Comparison of ENCODE assay signal across 2 cellular contexts in the genomic region with DNA sequence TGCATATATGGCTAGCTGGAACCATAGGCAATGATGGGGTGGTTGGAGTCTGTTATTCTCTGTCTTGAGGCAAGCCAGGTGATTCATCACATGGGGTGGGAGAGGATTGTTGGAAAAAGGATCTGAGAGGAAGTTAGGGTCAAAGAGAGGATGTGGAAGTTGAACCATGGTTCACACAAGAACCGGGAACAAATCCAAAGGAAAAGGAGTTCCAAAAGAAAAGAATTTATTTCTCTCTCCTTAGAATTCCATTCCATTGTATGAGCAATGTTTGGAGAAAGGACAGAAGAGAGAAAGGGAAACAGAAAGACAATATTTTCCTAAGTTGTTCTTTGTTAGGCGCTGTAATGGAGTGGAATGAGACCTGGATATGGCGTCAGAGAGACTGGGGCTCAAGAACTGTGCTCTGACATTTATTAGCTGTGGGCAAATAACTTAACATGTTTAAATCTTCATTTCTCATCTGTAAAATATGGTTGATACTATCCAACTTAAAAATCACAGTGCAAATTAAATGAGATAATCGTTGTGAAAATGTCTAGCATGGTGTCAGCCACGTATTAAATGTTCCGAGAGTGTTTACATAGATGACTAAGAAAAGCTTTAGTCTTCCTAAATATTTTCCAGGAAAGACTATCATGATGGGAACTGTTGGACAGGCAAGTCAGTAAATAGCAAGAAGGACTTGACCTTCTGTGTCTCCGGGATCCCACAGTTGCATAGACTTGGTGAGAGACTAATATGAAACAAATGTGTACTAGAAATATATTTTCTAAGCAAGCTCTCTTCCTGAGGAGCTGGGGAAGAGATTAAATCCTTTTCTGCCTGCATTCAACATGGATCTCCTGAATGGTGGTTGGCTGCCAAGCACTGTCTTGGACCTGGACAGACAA.
TF ChIP-seq lines count a peak whose summit lies in the region.

No MANE protein-coding gene starts in this region.

TF ChIP-seq in SK-N-SH, 30 proteins besides CTCF, POLR2A, EP300 and RAD21 (continued from another document):
- TF ChIP-seq GABPA (IDR thresholded peaks at IDR 0.05; ENCODE audit: low read depth), result no peak
- TF ChIP-seq RFX5 (IDR thresholded peaks at IDR 0.05; ENCODE audit: low read length), result no peak
- TF ChIP-seq NFIC (IDR thresholded peaks at IDR 0.05; ENCODE audit: borderline replicate concordance), result no peak; the same call in 1 of the 2 replicates
- no peak for TF ChIP-seq YY1 (IDR thresholded peaks at IDR 0.05; ENCODE audit: low read depth)

TF ChIP-seq in SK-N-SH treated with all-trans-retinoic acid at 6 μM for 48 hours, 23 proteins besides CTCF, POLR2A, EP300 and RAD21 (continued from another document):
- TF ChIP-seq GLIS3 (CRISPR knock-in tag; IDR thresholded peaks at IDR 0.05) (no peak), ARNTL (CRISPR knock-in tag; IDR thresholded peaks at IDR 0.05; ENCODE audit: borderline replicate concordance, low read depth) (no peak), TCF4 (CRISPR knock-in tag; IDR thresholded peaks at IDR 0.05; ENCODE audit: borderline replicate concordance) (no peak), ZFP3 (CRISPR knock-in tag; IDR thresholded peaks at IDR 0.05) (no peak), ZNF565 (CRISPR knock-in tag; conservative IDR thresholded peaks at IDR 0.05; ENCODE audit: low read depth) (no peak)
